ENCODE assay signal across 35 cellular contexts in genomic region chr12:49562831-49563230, GRCh38. TPM values are rescaled to one million over a fixed set of nuclear protein-coding genes. Genes with fewer than 3 reads are reported as not detected.
"Had no signal": no experiment of that assay in that cellular context is flagged by ENCODE, and none has a peak within 500 bp of the region (broad histone marks: within the 10 kb centered on the region; RNA-seq: fewer than 3 reads in every experiment).

No MANE protein-coding gene starts in this region.

- H3K9me3 ChIP-seq: breast epithelium, esophagus squamous epithelium, prostate gland, sigmoid colon, thyroid gland had no signal

- H3K4me3 Mint-ChIP-seq: activated naive CD4-positive, alpha-beta T cell treated with anti-CD3 and anti-CD28 coated beads, Interleukin-2, amount 50 U/mL, for 24 hours; activated naive CD8-positive, alpha-beta T cell treated with anti-CD3 and anti-CD28 coated beads, Interleukin-2, amount 50 U/mL, for 24 hours; activated T-cell treated with anti-CD3 and anti-CD28 coated beads, Interleukin-2, amount 50 U/mL, for 4 hours; activated T-helper 17 cell treated with anti-CD3 and anti-CD28 coated beads, Interleukin-2, amount 50 U/mL, for 72 hours; central memory CD8-positive, alpha-beta T cell; dendritic cell treated with granulocyte-macrophage colony-stimulating factor and Interleukin-4, amounts not matched to agents 40 ng/mL and 50 ng/mL, for 4 days; memory B cell; natural killer cell; stimulated activated memory B cell treated with anti-CD40 and anti-IgM and Interleukin-4, amounts not matched to agents 10 μg/mL and 1 μg/mL and 100 μg/mL, for 72 hours; stimulated activated naive CD8-positive, alpha-beta T cell treated with anti-CD3 and anti-CD28 coated beads, Interleukin-15, amount 100 ng/mL, for 72 hours; T-helper 1 cell treated with Interleukin-12 subunit alpha and Interleukin-12 subunit beta and Interleukin-4 antibody, amounts not matched to agents 30 μg/mL and 1 μg/mL, for 36 hours had no signal

- FAIRE-seq: islet of Langerhans, small intestine, TTC549 had no signal

- H3K27me3 Mint-ChIP-seq: activated naive CD4-positive, alpha-beta T cell treated with anti-CD3 and anti-CD28 coated beads, Interleukin-2, amount 50 U/mL, for 24 hours; activated T-helper 17 cell treated with anti-CD3 and anti-CD28 coated beads, Interleukin-2, amount 50 U/mL, for 72 hours; central memory CD8-positive, alpha-beta T cell; dendritic cell treated with granulocyte-macrophage colony-stimulating factor and Interleukin-4, amounts not matched to agents 40 ng/mL and 50 ng/mL, for 4 days; memory B cell; stimulated activated memory B cell treated with anti-CD40 and anti-IgM and Interleukin-4, amounts not matched to agents 10 μg/mL and 1 μg/mL and 100 μg/mL, for 72 hours; stimulated activated naive CD8-positive, alpha-beta T cell treated with anti-CD3 and anti-CD28 coated beads, Interleukin-15, amount 100 ng/mL, for 72 hours had no signal

- ATAC-seq: activated naive CD8-positive, alpha-beta T cell treated with anti-CD3 and anti-CD28 coated beads, Interleukin-2, amount 50 U/mL, for 24 hours; activated T-cell treated with anti-CD3 and anti-CD28 coated beads, Interleukin-2, amount 50 U/mL, for 4 hours; activated T-helper 17 cell treated with anti-CD3 and anti-CD28 coated beads, Interleukin-2, amount 50 U/mL, for 72 hours; natural killer cell; stimulated activated memory B cell treated with anti-CD40 and anti-IgM and Interleukin-4, amounts not matched to agents 10 μg/mL and 1 μg/mL and 100 μg/mL, for 72 hours; stimulated activated naive CD8-positive, alpha-beta T cell treated with anti-CD3 and anti-CD28 coated beads, Interleukin-15, amount 100 ng/mL, for 72 hours had no signal

- H3K27ac Mint-ChIP-seq: activated naive CD8-positive, alpha-beta T cell treated with anti-CD3 and anti-CD28 coated beads, Interleukin-2, amount 50 U/mL, for 24 hours; dendritic cell treated with granulocyte-macrophage colony-stimulating factor and Interleukin-4, amounts not matched to agents 40 ng/mL and 50 ng/mL, for 4 days; memory B cell; stimulated activated memory B cell treated with anti-CD40 and anti-IgM and Interleukin-4, amounts not matched to agents 10 μg/mL and 1 μg/mL and 100 μg/mL, for 72 hours; T-helper 1 cell treated with Interleukin-12 subunit alpha and Interleukin-12 subunit beta and Interleukin-4 antibody, amounts not matched to agents 30 μg/mL and 1 μg/mL, for 36 hours had no signal

- H3K4me1 ChIP-seq: prostate gland had no signal

- H3K9me3 Mint-ChIP-seq: activated naive CD4-positive, alpha-beta T cell treated with anti-CD3 and anti-CD28 coated beads, Interleukin-2, amount 50 U/mL, for 24 hours; activated naive CD8-positive, alpha-beta T cell treated with anti-CD3 and anti-CD28 coated beads, Interleukin-2, amount 50 U/mL, for 24 hours; activated T-cell treated with anti-CD3 and anti-CD28 coated beads, Interleukin-2, amount 50 U/mL, for 4 hours; activated T-helper 17 cell treated with anti-CD3 and anti-CD28 coated beads, Interleukin-2, amount 50 U/mL, for 72 hours; central memory CD8-positive, alpha-beta T cell; dendritic cell treated with granulocyte-macrophage colony-stimulating factor and Interleukin-4, amounts not matched to agents 40 ng/mL and 50 ng/mL, for 4 days; memory B cell; natural killer cell; stimulated activated memory B cell treated with anti-CD40 and anti-IgM and Interleukin-4, amounts not matched to agents 10 μg/mL and 1 μg/mL and 100 μg/mL, for 72 hours; stimulated activated naive CD8-positive, alpha-beta T cell treated with anti-CD3 and anti-CD28 coated beads, Interleukin-15, amount 100 ng/mL, for 72 hours; T-helper 1 cell treated with Interleukin-12 subunit alpha and Interleukin-12 subunit beta and Interleukin-4 antibody, amounts not matched to agents 30 μg/mL and 1 μg/mL, for 36 hours had no signal

- DNase-seq: activated CD4-positive, alpha-beta T cell treated with anti-CD3 and anti-CD28 coated beads for 4 hours; activated CD4-positive, alpha-beta T cell treated with anti-CD3 and anti-CD28 coated beads, Interleukin-2, amount 50 U/mL, for 4 hours; activated naive CD8-positive, alpha-beta T cell treated with anti-CD3 and anti-CD28 coated beads, Interleukin-2, amount 50 U/mL, for 24 hours; activated T-cell treated with anti-CD3 and anti-CD28 coated beads, Interleukin-2, amount 50 U/mL, for 4 hours; amygdala; effector CD4-positive, alpha-beta T cell; esophagus squamous epithelium; foreskin melanocyte; natural killer cell; retina; sigmoid colon; small intestine; stimulated activated CD4-positive, alpha-beta T cell treated with anti-CD3 and anti-CD28 coated beads, Interleukin-1b, Interleukin-23, amount 100 ng/mL, for 48 hours; stimulated activated CD4-positive, alpha-beta T cell treated with anti-CD3 and anti-CD28 coated beads, Interleukin-4, amount 100 ng/mL, for 4 hours; stimulated activated CD8-positive, alpha-beta memory T cell treated with anti-CD3 and anti-CD28 coated beads, Interleukin-4, amount 100 ng/mL, for 48 hours; stimulated activated naive CD8-positive, alpha-beta T cell treated with anti-CD3 and anti-CD28 coated beads, Interleukin-15, amount 100 ng/mL, for 72 hours; substantia nigra; SW 1271; T-helper 9 cell; thyroid gland had no signal

- H3K27me3 ChIP-seq: breast epithelium, esophagus squamous epithelium, sigmoid colon, thyroid gland had no signal

- H3K4me3 ChIP-seq: breast epithelium, esophagus squamous epithelium, prostate gland, sigmoid colon, SK-N-MC, thyroid gland had no signal

- H3K27ac ChIP-seq: breast epithelium, epithelial cell of prostate, esophagus squamous epithelium, prostate gland, sigmoid colon, thyroid gland, VCaP had no signal

RNA-seq across cellular contexts. Expression of gene KCNH3, which starts 24.0 kb away (rescaled TPM):
- total RNA-seq: glomerular endothelial cell had no signal
